ENCODE assay signal across 2 cellular contexts in genomic region chr1:12511128-12511484, GRCh38.
TF ChIP-seq lines count a peak whose summit lies in the region.

No MANE protein-coding gene starts in this region.

TF ChIP-seq in IMR-90, 13 proteins besides CTCF, POLR2A, EP300 and RAD21:
- TF ChIP-seq CEBPB (IDR thresholded peaks at IDR 0.05; ENCODE audit: low read depth, low read length) (peak; percentile 42), FOS (IDR thresholded peaks at IDR 0.05; ENCODE audit: low read depth, low read length) (no peak)

TF ChIP-seq in H1, 55 proteins besides CTCF, POLR2A, EP300 and RAD21:
- peak; percentile 87 for TF ChIP-seq CEBPB (IDR thresholded peaks at IDR 0.05; ENCODE audit: low read depth, low read length)
- no peak for TF ChIP-seq TEAD4 (IDR thresholded peaks at IDR 0.05; ENCODE audit: low read depth, low read length)
